ENCODE assay signal across 1 cellular context in the genomic region with DNA sequence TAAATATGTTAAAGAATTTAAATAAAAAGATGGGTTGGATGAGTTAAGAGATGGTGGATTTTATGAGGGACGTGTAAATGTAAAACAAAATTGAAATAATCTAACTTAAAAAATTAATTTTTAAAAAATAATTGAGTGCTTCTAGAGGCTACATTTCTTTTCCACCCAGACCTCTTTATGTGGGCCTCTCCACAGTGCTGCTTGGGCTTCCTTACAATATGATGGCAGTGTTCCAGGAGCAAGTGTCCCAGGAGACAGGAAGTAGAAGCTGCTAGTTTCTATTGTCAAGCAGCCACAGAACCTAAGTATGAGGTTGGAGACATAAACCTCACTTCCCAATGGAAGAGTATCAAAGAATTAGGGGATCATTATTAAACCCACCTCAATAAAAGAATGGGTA.
TF ChIP-seq lines count a peak whose summit lies in the region.

No MANE protein-coding gene starts in this region.

TF ChIP-seq in SK-N-SH, 30 proteins besides CTCF, POLR2A, EP300 and RAD21 (continued from another document):
- TF ChIP-seq, protein P1, sequence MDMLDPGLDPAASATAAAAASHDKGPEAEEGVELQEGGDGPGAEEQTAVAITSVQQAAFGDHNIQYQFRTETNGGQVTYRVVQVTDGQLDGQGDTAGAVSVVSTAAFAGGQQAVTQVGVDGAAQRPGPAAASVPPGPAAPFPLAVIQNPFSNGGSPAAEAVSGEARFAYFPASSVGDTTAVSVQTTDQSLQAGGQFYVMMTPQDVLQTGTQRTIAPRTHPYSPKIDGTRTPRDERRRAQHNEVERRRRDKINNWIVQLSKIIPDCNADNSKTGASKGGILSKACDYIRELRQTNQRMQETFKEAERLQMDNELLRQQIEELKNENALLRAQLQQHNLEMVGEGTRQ (IDR thresholded peaks at IDR 0.05; ENCODE audit: borderline replicate concordance, low read depth, low read length) = no peak
